ENCODE assay signal across 1 cellular context in the genomic region with DNA sequence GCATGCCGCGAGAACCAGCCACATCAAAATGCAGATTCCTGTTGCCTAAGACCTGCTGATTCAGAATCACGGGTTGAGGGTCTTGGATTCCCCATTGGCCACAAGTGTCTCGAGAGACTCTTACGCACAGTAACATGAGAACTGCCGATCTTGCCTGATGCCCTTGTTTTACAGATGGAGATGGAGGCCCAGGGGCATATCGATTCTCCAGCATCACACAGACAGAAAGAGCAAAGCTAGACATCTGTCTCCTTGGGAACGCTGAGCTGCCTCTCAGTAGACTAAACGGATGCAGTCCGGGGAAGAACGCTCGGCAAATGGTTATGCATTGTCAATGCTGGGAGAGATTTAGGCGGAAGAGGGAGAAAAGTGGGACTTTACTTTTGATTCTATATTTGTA.
TF ChIP-seq lines count a peak whose summit lies in the region.

No MANE protein-coding gene starts in this region.

TF ChIP-seq in IMR-90, 13 proteins besides CTCF, POLR2A, EP300 and RAD21:
- TF ChIP-seq CEBPB (IDR thresholded peaks at IDR 0.05; ENCODE audit: low read depth, low read length) (no peak), MAFK (IDR thresholded peaks at IDR 0.05; ENCODE audit: low read depth, low read length) (no peak), BHLHE40 (IDR thresholded peaks at IDR 0.05; ENCODE audit: low read depth, low read length) (no peak), NFE2L2 (IDR thresholded peaks at IDR 0.05; ENCODE audit: low read depth, low read length) (no peak), MXI1 (IDR thresholded peaks at IDR 0.05; ENCODE audit: borderline replicate concordance, low read depth, low read length) (no peak), MAZ (IDR thresholded peaks at IDR 0.05; ENCODE audit: borderline replicate concordance, low read depth, low read length) (no peak), ELK1 (IDR thresholded peaks at IDR 0.05; ENCODE audit: borderline replicate concordance, low read depth, low read length) (no peak), CHD1 (IDR thresholded peaks at IDR 0.05; ENCODE audit: low read depth, low read length) (no peak), FOS (IDR thresholded peaks at IDR 0.05; ENCODE audit: low read depth, low read length) (no peak), RFX5 (IDR thresholded peaks at IDR 0.05; ENCODE audit: low read depth, low read length) (no peak), RCOR1 (IDR thresholded peaks at IDR 0.05; ENCODE audit: insufficient replicate concordance, low read length) (no peak), SMC3 (IDR thresholded peaks at IDR 0.05; ENCODE audit: low read depth, low read length) (no peak)
- TF ChIP-seq, protein P1, sequence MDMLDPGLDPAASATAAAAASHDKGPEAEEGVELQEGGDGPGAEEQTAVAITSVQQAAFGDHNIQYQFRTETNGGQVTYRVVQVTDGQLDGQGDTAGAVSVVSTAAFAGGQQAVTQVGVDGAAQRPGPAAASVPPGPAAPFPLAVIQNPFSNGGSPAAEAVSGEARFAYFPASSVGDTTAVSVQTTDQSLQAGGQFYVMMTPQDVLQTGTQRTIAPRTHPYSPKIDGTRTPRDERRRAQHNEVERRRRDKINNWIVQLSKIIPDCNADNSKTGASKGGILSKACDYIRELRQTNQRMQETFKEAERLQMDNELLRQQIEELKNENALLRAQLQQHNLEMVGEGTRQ (IDR thresholded peaks at IDR 0.05; ENCODE audit: low read depth, low read length): no peak
